ENCODE assay signal across 20 cellular contexts in genomic region chr7:43628431-43628830, GRCh38. TPM values are rescaled to one million over a fixed set of nuclear protein-coding genes. Genes with fewer than 3 reads are reported as not detected.
DNase-seq lines count a peak whose midpoint lies in the region; ATAC-seq and TF ChIP-seq lines count a peak whose summit lies in the region.
"Had no signal": no experiment of that assay in that cellular context is flagged by ENCODE, and none has a peak within 500 bp of the region (broad histone marks: within the 10 kb centered on the region; RNA-seq: fewer than 3 reads in every experiment).

No MANE protein-coding gene starts in this region.

- H3K27ac Mint-ChIP-seq in CD4-positive, alpha-beta T cell = no peak overlapping the region
- peak overlapping the region; percentile 31; the same call in 1 of the 2 replicates for H3K27ac Mint-ChIP-seq in HFFc6
- peak overlapping the region; percentile 84 for H3K27ac Mint-ChIP-seq in activated naive CD8-positive, alpha-beta T cell
- H3K27ac Mint-ChIP-seq: GM23338 had no signal

- H3K9me3 Mint-ChIP-seq in CD4-positive, alpha-beta T cell = no peaks in the 10 kb centered on the region
- no peaks in the 10 kb centered on the region for H3K9me3 Mint-ChIP-seq in HFFc6
- no peaks in the 10 kb centered on the region for H3K9me3 Mint-ChIP-seq in activated naive CD8-positive, alpha-beta T cell (ENCODE audit: low read depth)
- H3K9me3 Mint-ChIP-seq: GM23338 had no signal

- peaks cover 95% of the 10 kb centered on the region for H3K36me3 Mint-ChIP-seq in CD4-positive, alpha-beta T cell (ENCODE audit: low read depth)
- peaks cover 77% of the 10 kb centered on the region for H3K36me3 Mint-ChIP-seq in HFFc6 (ENCODE audit: low read depth)
- peaks cover 35% of the 10 kb centered on the region for H3K36me3 Mint-ChIP-seq in activated naive CD8-positive, alpha-beta T cell

- H3K27me3 ChIP-seq in CD4-positive, alpha-beta T cell (ENCODE audit: control insufficient read depth, insufficient read depth, low read length) = no peaks in the 10 kb centered on the region
- H3K27me3 ChIP-seq: stomach, transverse colon had no signal

- H3K27ac ChIP-seq in CD4-positive, alpha-beta T cell (ENCODE audit: low read depth, low read length) = no peak overlapping the region
- H3K27ac ChIP-seq: stomach, transverse colon had no signal

- H3K4me3 Mint-ChIP-seq in CD4-positive, alpha-beta T cell = peak overlapping the region; percentile 16
- H3K4me3 Mint-ChIP-seq in HFFc6 = no peak overlapping the region
- no peak overlapping the region for H3K4me3 Mint-ChIP-seq in activated naive CD8-positive, alpha-beta T cell
- H3K4me3 Mint-ChIP-seq: GM23338 had no signal

- POLR2A ChIA-PET in CD4-positive, alpha-beta T cell (lab: Charles Lee) = interaction anchor here (1.1 to 6.1 kb wide), 9 partner anchors 9 to 71 kb away, joined by 3 to 60 read pairs (median 6); partner anchors contain the start of gene STK17A

- no peak for ATAC-seq in CD4-positive, alpha-beta T cell (ENCODE audit: poor library complexity)
- ATAC-seq in HG02588 (IDR thresholded peaks at IDR 0.05; ENCODE audit: unreplicated experiment) = no peak
- ATAC-seq: esophagus mucosa, GM23338 had no signal

- DNase-seq in CD4-positive, alpha-beta T cell = no peak
- DNase-seq in HFFc6 (no peak), myocyte (ENCODE audit: low read depth) (peak; percentile 74), AG08396 (ENCODE audit: low spot score) (no peak), NCI-H128 (lab: John Stamatoyannopoulos, UW; ENCODE audit: unreplicated experiment) (no peak)
- no peak for DNase-seq in stimulated activated CD4-positive, alpha-beta T cell treated with anti-CD3 and anti-CD28 coated beads, Interleukin-15, amount 100 ng/mL, for 24 hours
- DNase-seq: amygdala; central memory CD4-positive, alpha-beta T cell; DMS79; effector CD4-positive, alpha-beta T cell; mesenchymal stem cell; NCI-H2081; posterior cingulate gyrus; stomach; T1000; transverse colon had no signal

- intact Hi-C loops in CD4-positive, alpha-beta T cell (cut with DNase I, micrococcal nuclease) = loop anchor here (5.0 kb wide), 4 partner anchors 36 to 69 kb away; no protein-coding TSS in a partner anchor

- CTCF ChIA-PET in CD4-positive, alpha-beta T cell (lab: Charles Lee) = interaction anchor here (1.7 to 5.8 kb wide), 2 partner anchors 45 to 71 kb away, joined by 7 to 58 read pairs; partner anchors contain the start of gene STK17A

- H3K27me3 Mint-ChIP-seq in CD4-positive, alpha-beta T cell = no peaks in the 10 kb centered on the region
- no peaks in the 10 kb centered on the region; the same call in 1 of the 2 replicates for H3K27me3 Mint-ChIP-seq in HFFc6 (ENCODE audit: insufficient read depth)
- no peaks in the 10 kb centered on the region for H3K27me3 Mint-ChIP-seq in activated naive CD8-positive, alpha-beta T cell

- peaks cover 96% of the 10 kb centered on the region for H3K4me1 Mint-ChIP-seq in CD4-positive, alpha-beta T cell (ENCODE audit: low read depth)
- peaks cover 67% of the 10 kb centered on the region for H3K4me1 Mint-ChIP-seq in HFFc6 (ENCODE audit: low read depth)
- peaks cover 93% of the 10 kb centered on the region for H3K4me1 Mint-ChIP-seq in activated naive CD8-positive, alpha-beta T cell (ENCODE audit: low read depth)

- no peak for TF ChIP-seq CTCF in CD4-positive, alpha-beta T cell (IDR thresholded peaks at IDR 0.05)
- no peak for TF ChIP-seq CTCF in HFFc6 (IDR thresholded peaks at IDR 0.05)

- H3K9me3 ChIP-seq in CD4-positive, alpha-beta T cell (ENCODE audit: control insufficient read depth, low read length) = no peaks in the 10 kb centered on the region
- H3K9me3 ChIP-seq: stomach, transverse colon had no signal

RNA-seq across cellular contexts. Expression of gene STK17A, which starts 45.5 kb away (rescaled TPM):
- 100 to 1,000 TPM; 213 to 218 TPM for total RNA-seq in CD4-positive, alpha-beta T cell
- 10 to 100 TPM; 59.0 to 79.2 (median 62.8) TPM for total RNA-seq in HFFc6 (2021; fragmentation: NEBNext Ultra II Directional; extraction: Animal tissue kit (Norgen Biotek cat#: 25700))
- total RNA-seq in myocyte = 17.7 and 19.9 TPM in 2 replicates
- 14.6 TPM for polyA plus RNA-seq in myocyte (2012)
